8 cellular contexts compared by ENCODE assay signal in genomic region chr16:27605500-27606106, GRCh38. TPM values are rescaled to one million over a fixed set of nuclear protein-coding genes. Genes with fewer than 3 reads are reported as not detected.
DNase-seq lines count a peak whose midpoint lies in the region; ATAC-seq and TF ChIP-seq lines count a peak whose summit lies in the region.
"Not testable (repeated sequence)": the region's sequence is repeated elsewhere in the genome, so short reads cannot be mapped to it uniquely, and the experiment has no call there.

No MANE protein-coding gene starts in this region.

- H3K4me3 ChIP-seq in cardiac muscle cell, tibial nerve: not testable (repeated sequence)

- H3K27me3 Mint-ChIP-seq in HFFc6 (ENCODE audit: insufficient read depth); MCF 10A (ENCODE audit: insufficient read depth, unreplicated experiment); nephron (ENCODE audit: low read depth): not testable (repeated sequence)

- not testable (repeated sequence) for H3K27ac ChIP-seq in cardiac muscle cell, tibial nerve

- not testable (repeated sequence) for H3K27me3 ChIP-seq in cardiac muscle cell, tibial nerve

- H3K36me3 ChIP-seq in cardiac muscle cell, tibial nerve: not testable (repeated sequence)

- not testable (repeated sequence) for H3K27ac Mint-ChIP-seq in HFFc6; MCF 10A (ENCODE audit: low read depth, unreplicated experiment)
- peak overlapping the region in 1 of 3 experiments; percentile 15 for H3K27ac Mint-ChIP-seq in nephron

- H3K4me1 Mint-ChIP-seq in HFFc6 (ENCODE audit: low read depth); MCF 10A (ENCODE audit: insufficient read depth, unreplicated experiment); nephron: not testable (repeated sequence)

- not testable (repeated sequence) for H3K4me3 Mint-ChIP-seq in HFFc6; MCF 10A (ENCODE audit: unreplicated experiment); nephron

- peaks cover 17% of the 10 kb centered on the region for H3K36me3 Mint-ChIP-seq in HFFc6 (ENCODE audit: low read depth)
- peaks cover 19% of the 10 kb centered on the region for H3K36me3 Mint-ChIP-seq in MCF 10A (ENCODE audit: insufficient read depth, unreplicated experiment)
- not testable (repeated sequence) for H3K36me3 Mint-ChIP-seq in nephron (ENCODE audit: low read depth)

- TF ChIP-seq POLR2A in tibial nerve (IDR thresholded peaks at IDR 0.05), result not testable (repeated sequence)

- TF ChIP-seq CTCF in HFFc6 (IDR thresholded peaks at IDR 0.05) (peak; percentile 90), MCF 10A (IDR thresholded peaks at IDR 0.05; ENCODE audit: unreplicated experiment) (peak; percentile 51), cardiac muscle cell (IDR thresholded peaks at IDR 0.05; ENCODE audit: low read depth, low read length) (peak; percentile 80), nephron (IDR thresholded peaks at IDR 0.05; ENCODE audit: unreplicated experiment in 3 of 3) (peak; percentile 60 to 67 (median 63)), tibial nerve (IDR thresholded peaks at IDR 0.05) (peak; percentile 38 to 48 (median 43))

- not testable (repeated sequence) for H3K9me3 ChIP-seq in cardiac muscle cell (ENCODE audit: low read depth); tibial nerve

- intact Hi-C loops in MCF 10A (cut with micrococcal nuclease), result loop anchor here (1.0 kb wide), 1 partner anchor 465 kb away; no protein-coding TSS in a partner anchor

- H3K9me3 Mint-ChIP-seq in HFFc6; MCF 10A (ENCODE audit: unreplicated experiment); nephron: not testable (repeated sequence)

- POLR2A ChIA-PET in MCF 10A (lab: Yijun Ruan, JAX), result interaction anchor here (0.8 to 0.9 kb wide), 2 partner anchors 55 to 149 kb away, joined by 3 to 4 read pairs; no protein-coding TSS in a partner anchor

- DNase-seq in DMS 273 treated with DMSO at 0.1 percent for 48 hours (lab: John Stamatoyannopoulos, UW), result peak; percentile 20
- DNase-seq in HFFc6, result peak; percentile 42
- DNase-seq in NCI-H2171 (lab: John Stamatoyannopoulos, UW), result peak; percentile 12
- peak; percentile 54 for DNase-seq in MCF 10A (ENCODE audit: unreplicated experiment)
- DNase-seq in cardiac muscle cell (ENCODE audit: low read depth in 1 of 2, low spot score in 1 of 2), result peak; percentile 70 to 80
- not testable (repeated sequence) for DNase-seq in tibial nerve (ENCODE audit: low spot score in 2 of 2)

- ATAC-seq in SK-N-SH treated with all-trans-retinoic acid at 6 μM for 48 hours, result peak; percentile 82

- H3K4me1 ChIP-seq in cardiac muscle cell (ENCODE audit: low read depth), result peaks cover 14% of the 10 kb centered on the region
- not testable (repeated sequence) for H3K4me1 ChIP-seq in tibial nerve

- CTCF ChIA-PET in MCF 10A (lab: Yijun Ruan, JAX), result interaction anchor here (0.7 to 1.5 kb wide), 4 partner anchors 8 to 23 kb away, joined by 3 to 4 read pairs (median 4); no protein-coding TSS in a partner anchor

- not testable (repeated sequence) for TF ChIP-seq EP300 in tibial nerve (IDR thresholded peaks at IDR 0.05)

- not testable (repeated sequence) for BruUV-seq in MCF 10A (replicated peaks; lab: Mats Ljungman, UMichigan)

- WGBS in tibial nerve, 2 donors, result 64 to 65% methylated on average over 12 of the region's 12 CpGs

RNA-seq across cellular contexts. Expression of gene KATNIP, which starts 55.7 kb away (rescaled TPM):
- 10 to 100 TPM; 18.6 to 24.1 (median 19.9) TPM for total RNA-seq in HFFc6 (2021; fragmentation: NEBNext Ultra II Directional; extraction: Animal tissue kit (Norgen Biotek cat#: 25700))
- total RNA-seq in MCF 10A (2022) (21.3 and 36.5 TPM in 2 replicates), cardiac muscle cell (12.6 and 24.1 TPM in 2 replicates), tibial nerve (10 to 100 TPM; 21.8 to 37.3 (median 26.7) TPM)
- polyA plus RNA-seq in cardiac muscle cell, result 10.8 and 11.2 TPM in 2 replicates

RNA-seq across cellular contexts. Expression of gene GTF3C1, which starts 55.9 kb away (rescaled TPM):
- 10 to 100 TPM; 66.6 to 86.1 (median 80.3) TPM for total RNA-seq in HFFc6 (2021; fragmentation: NEBNext Ultra II Directional; extraction: Animal tissue kit (Norgen Biotek cat#: 25700))
- 38.1 and 52.3 TPM in 2 replicates for total RNA-seq in MCF 10A (2022)
- total RNA-seq in cardiac muscle cell, result 144 and 162 TPM in 2 replicates
- 82.9 and 113 TPM in 2 replicates for polyA plus RNA-seq in cardiac muscle cell
- total RNA-seq in tibial nerve, result 10 to 100 TPM; 66.7 to 92.4 (median 69.9) TPM
